In genomic region chr19:16532440-16533273, GRCh38 we compare ENCODE assay signal across 30 cellular contexts. TPM values are rescaled to one million over a fixed set of nuclear protein-coding genes. Genes with fewer than 3 reads are reported as not detected.
DNase-seq lines count a peak whose midpoint lies in the region; ATAC-seq, FAIRE-seq and TF ChIP-seq lines count a peak whose summit lies in the region.
"Had no signal": no experiment of that assay in that cellular context is flagged by ENCODE, and none has a peak within 500 bp of the region (broad histone marks: within the 10 kb centered on the region; RNA-seq: fewer than 3 reads in every experiment).

No MANE protein-coding gene starts in this region.

- no peak overlapping the region for H3K23ac ChIP-seq in IMR-90 (ENCODE audit: low read depth, low read length)

- H4K20me1 ChIP-seq in HepG2 (ENCODE audit: insufficient read depth, low read length) (peaks cover 10% of the 10 kb centered on the region; the same call in 1 of the 2 replicates), IMR-90 (ENCODE audit: insufficient read depth, low read length) (peaks cover 48% of the 10 kb centered on the region), neural progenitor cell (ENCODE audit: low read depth) (peaks cover 32% of the 10 kb centered on the region)

- POLR2A ChIA-PET in HepG2 (lab: Yijun Ruan, JAX) (no interaction called here), IMR-90 (lab: Charles Lee; ENCODE audit: unreplicated experiment) (no interaction called here)

- H2AK9ac ChIP-seq in IMR-90 (replicated peaks; ENCODE audit: low read depth, low read length, poor library complexity) = no peak overlapping the region

- H3K9me3 Mint-ChIP-seq in stimulated activated memory B cell treated with anti-CD40 and anti-IgM and Interleukin-4, amounts not matched to agents 10 μg/mL and 1 μg/mL and 100 μg/mL, for 72 hours = no peaks in the 10 kb centered on the region
- H3K9me3 Mint-ChIP-seq in natural killer cell (no peaks in the 10 kb centered on the region), neural progenitor cell (no peaks in the 10 kb centered on the region)
- H3K9me3 Mint-ChIP-seq: CD14-positive monocyte; CD4-positive, alpha-beta T cell; CD8-positive, alpha-beta memory T cell; H9; HFFc6 had no signal

- peaks cover 13 to 42% of the 10 kb centered on the region in 2 experiments for H3K79me1 ChIP-seq in IMR-90 (ENCODE audit: low read depth in 1 of 2, low read length in 2 of 2)

- in situ Hi-C loops in HepG2 (cut with HindIII; ENCODE audit: extremely low pct_ligation_motif_present, low pct_unique_long_range_greater_than_20kb) = no loop called here
- in situ Hi-C loops in IMR-90 (cut with MboI; ENCODE audit: low sequenced_read_pairs) = no loop called here

- no peak for ATAC-seq in HepG2
- ATAC-seq in right lobe of liver = no peak
- no peak for ATAC-seq in IMR-90 (ENCODE audit: low read depth)
- ATAC-seq in stimulated activated memory B cell treated with anti-CD40 and anti-IgM and Interleukin-4, amounts not matched to agents 10 μg/mL and 1 μg/mL and 100 μg/mL, for 72 hours = no peak
- no peak for ATAC-seq in natural killer cell
- ATAC-seq: A549, HCT116 had no signal

- H2AK5ac ChIP-seq in IMR-90 (ENCODE audit: low read depth, low read length) = no peak overlapping the region

- 98% methylated on average over 16 of the region's 49 CpGs for WGBS in HepG2 (ENCODE audit: low lambda C conversion rate)
- 96% methylated on average over 11 of the region's 49 CpGs for WGBS in right lobe of liver (ENCODE audit: insufficient coverage, low coverage, low lambda C conversion rate, missing lambda C conversion rate)
- 78% methylated on average over 39 of the region's 49 CpGs; no CpG with 5 or more reads in 1 of the 2 experiments for WGBS in IMR-90 (ENCODE audit: extremely low coverage in 2 of 2, insufficient read length in 1 of 2), 2 experiments

- intact Hi-C loops in HepG2 (cut with micrococcal nuclease; ENCODE audit: unreplicated experiment) (no loop called here), right lobe of liver (cut with DNase I) (no loop called here), IMR-90 (cut with micrococcal nuclease) (no loop called here), natural killer cell (cut with micrococcal nuclease) (no loop called here)

- no peak overlapping the region for H3K4ac ChIP-seq in IMR-90 (ENCODE audit: low read depth, low read length)

- H3K79me2 ChIP-seq in HepG2 (ENCODE audit: insufficient read depth, low read length) (peaks cover 15% of the 10 kb centered on the region), neural progenitor cell (ENCODE audit: low read depth) (peaks cover 22% of the 10 kb centered on the region)

- H2AFZ ChIP-seq in HepG2 (ENCODE audit: low read length) = no peak overlapping the region
- H2AFZ ChIP-seq in IMR-90 (replicated peaks; ENCODE audit: low read length, poor library complexity) = peak overlapping the region; percentile 23
- H2AFZ ChIP-seq in neural progenitor cell (replicated peaks) = no peak overlapping the region
- H2AFZ ChIP-seq: GM23248 had no signal

- H3K4me2 ChIP-seq in HepG2 (ENCODE audit: low read depth, low read length) (no peak overlapping the region), IMR-90 (ENCODE audit: low read depth, low read length) (no peak overlapping the region), neural progenitor cell (no peak overlapping the region)
- H3K4me2 ChIP-seq: A549; BLaER1 treated with 17β-estradiol and CSF1 and Interleukin-3, amounts not matched to agents 10 nM and 100 nM had no signal

- H3K4me1 ChIP-seq in HepG2 (ENCODE audit: insufficient read depth, low read length) (no peaks in the 10 kb centered on the region), right lobe of liver (peaks cover 0 to 2% (median 0%) of the 10 kb centered on the region in 4 donors), IMR-90 (ENCODE audit: control insufficient read depth, insufficient read depth, low read length) (no peaks in the 10 kb centered on the region), neural progenitor cell (no peaks in the 10 kb centered on the region)
- H3K4me1 ChIP-seq: A549, BE2C had no signal

- DNase-seq in HepG2 (ENCODE audit: low spot score) (no peak), right lobe of liver (no peak), IMR-90 (no peak), iPS-NIHi11 (ENCODE audit: low spot score) (peak; percentile 3), DMS53 (lab: John Stamatoyannopoulos, UW) (no peak), natural killer cell (no peak), neural progenitor cell (ENCODE audit: low spot score) (no peak)
- DNase-seq: 8988T; ACHN; AML-193; BE2C; CD4-positive, alpha-beta T cell; CD8-positive, alpha-beta memory T cell; DMS 273 treated with DMSO at 0.1 percent for 48 hours; DMS79 treated with DMSO at 0.1 percent for 48 hours; GF-D8; GM23248; H9; HFFc6 had no signal

- no peak overlapping the region for H4K8ac ChIP-seq in IMR-90 (ENCODE audit: low read depth in 2 of 2, low read length in 2 of 2)

- H4K91ac ChIP-seq in IMR-90 (ENCODE audit: insufficient read depth, low read depth, low read length) = no peak overlapping the region

- no peak overlapping the region for H2BK120ac ChIP-seq in IMR-90 (ENCODE audit: low read depth, low read length)

- H3K4me3 ChIP-seq in HepG2 (replicated peaks in 1 of 3; ENCODE audit: insufficient read depth in 1 of 3, low read depth in 2 of 3, low read length in 3 of 3) (no peak overlapping the region), right lobe of liver (no peak overlapping the region), IMR-90 (ENCODE audit: insufficient read depth, low read depth, low read length) (no peak overlapping the region), neural progenitor cell (no peak overlapping the region)
- H3K4me3 ChIP-seq: A549; BLaER1 treated with 17β-estradiol and CSF1 and Interleukin-3, amounts not matched to agents 10 nM and 100 nM; GM23248 had no signal

- peak overlapping the region; percentile 42 for H3K27ac Mint-ChIP-seq in stimulated activated memory B cell treated with anti-CD40 and anti-IgM and Interleukin-4, amounts not matched to agents 10 μg/mL and 1 μg/mL and 100 μg/mL, for 72 hours
- H3K27ac Mint-ChIP-seq in natural killer cell = no peak overlapping the region
- H3K27ac Mint-ChIP-seq in neural progenitor cell = no peak overlapping the region
- H3K27ac Mint-ChIP-seq: CD4-positive, alpha-beta T cell; CD8-positive, alpha-beta memory T cell; HFFc6 had no signal

- H3K56ac ChIP-seq in IMR-90 (ENCODE audit: extremely low read depth, insufficient read depth, low read length) = no peak overlapping the region

- H3K9me3 ChIP-seq in HepG2 (ENCODE audit: low read length) (no peaks in the 10 kb centered on the region), right lobe of liver (no peaks in the 10 kb centered on the region), IMR-90 (ENCODE audit: control insufficient read depth, insufficient read depth, low read length) (no peaks in the 10 kb centered on the region), neural progenitor cell (ENCODE audit: low read depth) (no peaks in the 10 kb centered on the region)
- H3K9me3 ChIP-seq: A549; BE2C; BLaER1 treated with 17β-estradiol and CSF1 and Interleukin-3, amounts not matched to agents 10 nM and 100 nM had no signal

- H3K4me3 Mint-ChIP-seq in stimulated activated memory B cell treated with anti-CD40 and anti-IgM and Interleukin-4, amounts not matched to agents 10 μg/mL and 1 μg/mL and 100 μg/mL, for 72 hours = no peak overlapping the region
- H3K4me3 Mint-ChIP-seq in natural killer cell = no peak overlapping the region
- H3K4me3 Mint-ChIP-seq in neural progenitor cell = no peak overlapping the region
- H3K4me3 Mint-ChIP-seq: CD14-positive monocyte; CD4-positive, alpha-beta T cell; CD8-positive, alpha-beta memory T cell; H9; HFFc6 had no signal

- no peaks in the 10 kb centered on the region for H3K27me3 Mint-ChIP-seq in stimulated activated memory B cell treated with anti-CD40 and anti-IgM and Interleukin-4, amounts not matched to agents 10 μg/mL and 1 μg/mL and 100 μg/mL, for 72 hours
- no peaks in the 10 kb centered on the region for H3K27me3 Mint-ChIP-seq in natural killer cell (ENCODE audit: low read depth in 2 of 2)
- H3K27me3 Mint-ChIP-seq in neural progenitor cell (ENCODE audit: insufficient read depth, low read depth) = peaks cover 2% of the 10 kb centered on the region
- H3K27me3 Mint-ChIP-seq: CD4-positive, alpha-beta T cell; CD8-positive, alpha-beta memory T cell had no signal

- H2BK20ac ChIP-seq in IMR-90 (ENCODE audit: low read depth, low read length) = no peak overlapping the region

- H3K9ac ChIP-seq in HepG2 (ENCODE audit: insufficient read depth, low read depth, low read length) (no peak overlapping the region), IMR-90 (ENCODE audit: low read depth, low read length) (no peak overlapping the region), neural progenitor cell (no peak overlapping the region)
- H3K9ac ChIP-seq: BLaER1 treated with 17β-estradiol and CSF1 and Interleukin-3, amounts not matched to agents 10 nM and 100 nM; GM23248 had no signal

- no peak for TF ChIP-seq RAD21 in HepG2 (CRISPR knock-in tag; IDR thresholded peaks at IDR 0.05)
- TF ChIP-seq RAD21 in IMR-90 (IDR thresholded peaks at IDR 0.05; ENCODE audit: low read length) = no peak

- BruUV-seq in HepG2 (replicated peaks; lab: Mats Ljungman, UMichigan) (no TSS peak), IMR-90 (replicated peaks; lab: Mats Ljungman, UMichigan) (no TSS peak)

- H3K14ac ChIP-seq in IMR-90 (replicated peaks; ENCODE audit: low read depth, low read length) = no peak overlapping the region

- FAIRE-seq in HepG2 (lab: Jason Lieb, UNC) = no peak
- FAIRE-seq: A549, D721Med, GM12892, GM19239, H1 had no signal

- H3K9me1 ChIP-seq in IMR-90 (ENCODE audit: insufficient read depth, low read length) = peaks cover 5% of the 10 kb centered on the region; the same call in 1 of the 2 replicates

- H3K27ac ChIP-seq in HepG2 (ENCODE audit: extremely low read length, insufficient read depth, low read length) (no peak overlapping the region), right lobe of liver (no peak overlapping the region), IMR-90 (ENCODE audit: insufficient read depth, low read length) (no peak overlapping the region), neural progenitor cell (no peak overlapping the region)
- H3K27ac ChIP-seq: A549; BLaER1 treated with 17β-estradiol and CSF1 and Interleukin-3, amounts not matched to agents 10 nM and 100 nM; GM23248 had no signal

- H3F3A ChIP-seq in neural progenitor cell (ENCODE audit: low read depth) = no peaks in the 10 kb centered on the region

- no peak overlapping the region for H2BK15ac ChIP-seq in IMR-90 (ENCODE audit: low read depth, low read length)

- H2BK5ac ChIP-seq in IMR-90 (ENCODE audit: low read depth, low read length, poor library complexity, severe bottlenecking) = no peak overlapping the region

- no peak overlapping the region for H3K18ac ChIP-seq in IMR-90 (ENCODE audit: low read depth, low read length)

- TF ChIP-seq POLR2A in HepG2 (IDR thresholded peaks at IDR 0.05; ENCODE audit: insufficient read depth in 1 of 2, low read depth in 2 of 2, low read length in 2 of 2) = no peak
- TF ChIP-seq POLR2A in right lobe of liver (IDR thresholded peaks at IDR 0.05) = no peak
- no peak for TF ChIP-seq POLR2A in IMR-90 (IDR thresholded peaks at IDR 0.05; ENCODE audit: low read depth, low read length)

- CTCF ChIA-PET in HepG2 (lab: Yijun Ruan, JAX; ENCODE audit: low intra/inter-chr PET ratio, low total read pairs) = no interaction called here
- CTCF ChIA-PET in IMR-90 (lab: Yijun Ruan, JAX) = interaction anchor here (0.5 kb wide), 1 partner anchor 17 kb away, joined by 4 read pairs; no protein-coding TSS in a partner anchor

- no peak overlapping the region for H4K5ac ChIP-seq in IMR-90 (ENCODE audit: low read depth, low read length)

- peaks cover 79% of the 10 kb centered on the region for H3K36me3 Mint-ChIP-seq in stimulated activated memory B cell treated with anti-CD40 and anti-IgM and Interleukin-4, amounts not matched to agents 10 μg/mL and 1 μg/mL and 100 μg/mL, for 72 hours
- H3K36me3 Mint-ChIP-seq in natural killer cell (no peaks in the 10 kb centered on the region), neural progenitor cell (peaks cover 24% of the 10 kb centered on the region)

- no peak for TF ChIP-seq EP300 in HepG2 (IDR thresholded peaks at IDR 0.05; ENCODE audit: low read depth in 2 of 2, low read length in 2 of 2)
- no peak for TF ChIP-seq EP300 in HepG2 (CRISPR knock-in tag; IDR thresholded peaks at IDR 0.05; ENCODE audit: borderline replicate concordance)

- peaks cover 51 to 96% of the 10 kb centered on the region in 2 experiments for H3K36me3 ChIP-seq in HepG2 (replicated peaks in 1 of 2; ENCODE audit: control insufficient read depth in 1 of 2, insufficient read depth in 2 of 2, low read length in 2 of 2)
- peaks cover 0 to 82% (median 50%) of the 10 kb centered on the region in 4 donors for H3K36me3 ChIP-seq in right lobe of liver
- peaks cover 88% of the 10 kb centered on the region for H3K36me3 ChIP-seq in IMR-90 (ENCODE audit: control insufficient read depth, insufficient read depth, low read length)
- H3K36me3 ChIP-seq in neural progenitor cell = no peaks in the 10 kb centered on the region

- no peaks in the 10 kb centered on the region for H3K27me3 ChIP-seq in HepG2 (ENCODE audit: control insufficient read depth in 1 of 2, insufficient read depth in 2 of 2, low read length in 2 of 2)
- no peaks in the 10 kb centered on the region for H3K27me3 ChIP-seq in right lobe of liver
- no peaks in the 10 kb centered on the region for H3K27me3 ChIP-seq in IMR-90 (ENCODE audit: control insufficient read depth, insufficient read depth, low read length)
- no peaks in the 10 kb centered on the region for H3K27me3 ChIP-seq in neural progenitor cell
- H3K27me3 ChIP-seq: BE2C; BLaER1 treated with 17β-estradiol and CSF1 and Interleukin-3, amounts not matched to agents 10 nM and 100 nM had no signal

- dilution Hi-C loops in IMR-90 (cut with HindIII; ENCODE audit: low sequenced_read_pairs, unreplicated experiment) = no loop called here

- H3K4me1 Mint-ChIP-seq in stimulated activated memory B cell treated with anti-CD40 and anti-IgM and Interleukin-4, amounts not matched to agents 10 μg/mL and 1 μg/mL and 100 μg/mL, for 72 hours = peaks cover 18% of the 10 kb centered on the region
- H3K4me1 Mint-ChIP-seq in natural killer cell (peaks cover 5 to 16% of the 10 kb centered on the region in 2 donors), neural progenitor cell (no peaks in the 10 kb centered on the region)
- H3K4me1 Mint-ChIP-seq: H9 had no signal

- TF ChIP-seq CTCF in HepG2 (CRISPR knock-in tag; IDR thresholded peaks at IDR 0.05) (no peak), right lobe of liver (IDR thresholded peaks at IDR 0.05) (no peak), IMR-90 (conservative IDR thresholded peaks at IDR 0.05; ENCODE audit: low read depth, low read length) (no peak), natural killer cell (IDR thresholded peaks at IDR 0.05) (no peak), neural progenitor cell (IDR thresholded peaks at IDR 0.05) (no peak)

RNA-seq across cellular contexts. Expression of gene CHERP, which starts 9.6 kb away (rescaled TPM):
- total RNA-seq in HepG2 (2016; rRNA removed; fragmentation: Illumina TruSeq; extraction: Trizol) (4.3 and 9.1 TPM in 2 replicates), right lobe of liver (10 to 100 TPM in 4 of 6 experiments, 1 to 10 TPM in 2; 6.8 to 26.2 (median 20.6) TPM), IMR-90 (2012; rRNA removed) (0.54 and 1.1 TPM in 2 replicates), natural killer cell (10 to 100 TPM; 46.5 to 70.8 (median 68.2) TPM), neural progenitor cell (ENCODE audit: low replicate concordance) (5.5 and 13.7 TPM in 2 replicates)
- total RNA-seq in HepG2 (2016; cell fraction: cytosol; rRNA removed; fragmentation: Illumina TruSeq; extraction: Trizol; ENCODE audit: low read depth) = 3.8 and 4.0 TPM in 2 replicates
- 6.0 and 7.4 TPM in 2 replicates for total RNA-seq in HepG2 (2016; cell fraction: insoluble cytoplasmic fraction; rRNA removed; fragmentation: Illumina TruSeq; extraction: Trizol)
- total RNA-seq in HepG2 (2016; cell fraction: membrane; rRNA removed; fragmentation: Illumina TruSeq; extraction: Trizol) = 5.5 and 6.1 TPM in 2 replicates
- total RNA-seq in HepG2 (2016; cell fraction: nucleus; rRNA removed; fragmentation: Illumina TruSeq; extraction: Trizol) = 8.1 and 13.9 TPM in 2 replicates
- polyA plus RNA-seq in HepG2 (2011; rRNA removed) (5.4 and 5.9 TPM in 2 replicates), IMR-90 (2012; rRNA removed) (13.5 and 15.6 TPM in 2 replicates)
- polyA plus RNA-seq in HepG2 (2011; cell fraction: cytosol; rRNA removed) = 2.9 and 3.2 TPM in 2 replicates
- 34.4 and 39.5 TPM in 2 replicates for polyA plus RNA-seq in HepG2 (2011; cell fraction: nucleus; rRNA removed)
- polyA plus RNA-seq in HepG2 (2012) = 20.4 and 25.1 TPM in 2 replicates
- polyA plus RNA-seq in HepG2 (2016; cell fraction: cytosol; fragmentation: Illumina TruSeq; extraction: Trizol; ENCODE audit: low read depth) = 2.1 and 2.2 TPM in 2 replicates
- 19.7 and 26.9 TPM in 2 replicates for polyA plus RNA-seq in HepG2 (2016; cell fraction: insoluble cytoplasmic fraction; fragmentation: Illumina TruSeq; extraction: Trizol; ENCODE audit: low read depth)
- 4.9 and 6.0 TPM in 2 replicates for polyA plus RNA-seq in HepG2 (2016; cell fraction: membrane; fragmentation: Illumina TruSeq; extraction: Trizol; ENCODE audit: low read depth)
- polyA plus RNA-seq in HepG2 (2016; cell fraction: nucleus; fragmentation: Illumina TruSeq; extraction: Trizol; ENCODE audit: insufficient read depth, low read depth) = 54.8 and 59.8 TPM in 2 replicates
- 10.1 and 16.3 TPM in 2 replicates for polyA minus RNA-seq in HepG2 (2011; rRNA and poly(A)+ RNA removed; ENCODE audit: low replicate concordance)
- polyA minus RNA-seq in HepG2 (2011; cell fraction: cytosol; rRNA and poly(A)+ RNA removed) = 7.1 and 9.3 TPM in 2 replicates
- 18.4 and 19.8 TPM in 2 replicates for polyA minus RNA-seq in HepG2 (2011; cell fraction: nucleus; rRNA and poly(A)+ RNA removed)
- 9.4 and 12.9 TPM in 2 replicates for polyA plus RNA-seq in IMR-90 (2012; cell fraction: cytosol; rRNA removed)
- 37.1 and 59.7 TPM in 2 replicates for polyA plus RNA-seq in IMR-90 (2012; cell fraction: nucleus; rRNA removed; ENCODE audit: low replicate concordance)

RNA-seq across cellular contexts. Expression of gene C19orf44, which starts 36.5 kb away (rescaled TPM):
- total RNA-seq in HepG2 (2016; rRNA removed; fragmentation: Illumina TruSeq; extraction: Trizol) = 3.6 and 4.3 TPM in 2 replicates
- 2.6 and 3.0 TPM in 2 replicates for total RNA-seq in HepG2 (2016; cell fraction: cytosol; rRNA removed; fragmentation: Illumina TruSeq; extraction: Trizol; ENCODE audit: low read depth)
- 2.7 and 3.1 TPM in 2 replicates for total RNA-seq in HepG2 (2016; cell fraction: insoluble cytoplasmic fraction; rRNA removed; fragmentation: Illumina TruSeq; extraction: Trizol)
- 1.9 and 2.2 TPM in 2 replicates for total RNA-seq in HepG2 (2016; cell fraction: membrane; rRNA removed; fragmentation: Illumina TruSeq; extraction: Trizol)
- 4.6 and 4.8 TPM in 2 replicates for total RNA-seq in HepG2 (2016; cell fraction: nucleus; rRNA removed; fragmentation: Illumina TruSeq; extraction: Trizol)
- 3.2 and 4.1 TPM in 2 replicates for polyA plus RNA-seq in HepG2 (2011; rRNA removed)
- polyA plus RNA-seq in HepG2 (2011; cell fraction: cytosol; rRNA removed) = 3.3 and 3.5 TPM in 2 replicates
- 10.6 and 11.2 TPM in 2 replicates for polyA plus RNA-seq in HepG2 (2011; cell fraction: nucleus; rRNA removed)
- polyA plus RNA-seq in HepG2 (2012) = 3.4 and 5.4 TPM in 2 replicates
- polyA plus RNA-seq in HepG2 (2016; cell fraction: cytosol; fragmentation: Illumina TruSeq; extraction: Trizol; ENCODE audit: low read depth) = 0.60 and 0.90 TPM in 2 replicates
- 3.6 and 4.3 TPM in 2 replicates for polyA plus RNA-seq in HepG2 (2016; cell fraction: insoluble cytoplasmic fraction; fragmentation: Illumina TruSeq; extraction: Trizol; ENCODE audit: low read depth)
- 1.5 TPM in 2 replicates for polyA plus RNA-seq in HepG2 (2016; cell fraction: membrane; fragmentation: Illumina TruSeq; extraction: Trizol; ENCODE audit: low read depth)
- polyA plus RNA-seq in HepG2 (2016; cell fraction: nucleus; fragmentation: Illumina TruSeq; extraction: Trizol; ENCODE audit: insufficient read depth, low read depth) = 10.2 and 12.1 TPM in 2 replicates
- 2.9 and 3.4 TPM in 2 replicates for polyA minus RNA-seq in HepG2 (2011; rRNA and poly(A)+ RNA removed; ENCODE audit: low replicate concordance)
- polyA minus RNA-seq in HepG2 (2011; cell fraction: cytosol; rRNA and poly(A)+ RNA removed) = 2.4 and 4.4 TPM in 2 replicates
- polyA minus RNA-seq in HepG2 (2011; cell fraction: nucleus; rRNA and poly(A)+ RNA removed) = 6.7 and 8.1 TPM in 2 replicates
- 1 to 10 TPM; 1.8 to 4.3 (median 2.5) TPM for total RNA-seq in right lobe of liver
- 1.4 and 1.7 TPM in 2 replicates for total RNA-seq in IMR-90 (2012; rRNA removed)
- polyA plus RNA-seq in IMR-90 (2012; rRNA removed) = 3.8 and 4.1 TPM in 2 replicates
- polyA plus RNA-seq in IMR-90 (2012; cell fraction: cytosol; rRNA removed) = 1.8 and 3.0 TPM in 2 replicates
- polyA plus RNA-seq in IMR-90 (2012; cell fraction: nucleus; rRNA removed; ENCODE audit: low replicate concordance) = 8.5 and 9.5 TPM in 2 replicates
- 1 to 10 TPM; 1.2 to 2.8 (median 1.4) TPM for total RNA-seq in natural killer cell
- 10.9 and 13.2 TPM in 2 replicates for total RNA-seq in neural progenitor cell (ENCODE audit: low replicate concordance)

RNA-seq across cellular contexts. Expression of gene CALR3, which starts 36.7 kb away (rescaled TPM):
- total RNA-seq in HepG2 (2016; rRNA removed; fragmentation: Illumina TruSeq; extraction: Trizol) = not detected in 2 replicates
- not detected in 2 replicates for total RNA-seq in HepG2 (2016; cell fraction: cytosol; rRNA removed; fragmentation: Illumina TruSeq; extraction: Trizol; ENCODE audit: low read depth)
- total RNA-seq in HepG2 (2016; cell fraction: insoluble cytoplasmic fraction; rRNA removed; fragmentation: Illumina TruSeq; extraction: Trizol) = not detected in 2 replicates
- total RNA-seq in HepG2 (2016; cell fraction: membrane; rRNA removed; fragmentation: Illumina TruSeq; extraction: Trizol) = not detected in 2 replicates
- total RNA-seq in HepG2 (2016; cell fraction: nucleus; rRNA removed; fragmentation: Illumina TruSeq; extraction: Trizol) = not detected in 2 replicates
- polyA plus RNA-seq in HepG2 (2011; rRNA removed) = not detected in 2 replicates
- polyA plus RNA-seq in HepG2 (2011; cell fraction: cytosol; rRNA removed) = not detected in 2 replicates
- polyA plus RNA-seq in HepG2 (2011; cell fraction: nucleus; rRNA removed) = not detected in 2 replicates
- 0.16 TPM in 1 of 2 replicates, not detected in the other for polyA plus RNA-seq in HepG2 (2012)
- not detected in 2 replicates for polyA plus RNA-seq in HepG2 (2016; cell fraction: cytosol; fragmentation: Illumina TruSeq; extraction: Trizol; ENCODE audit: low read depth)
- not detected in 2 replicates for polyA plus RNA-seq in HepG2 (2016; cell fraction: insoluble cytoplasmic fraction; fragmentation: Illumina TruSeq; extraction: Trizol; ENCODE audit: low read depth)
- not detected in 2 replicates for polyA plus RNA-seq in HepG2 (2016; cell fraction: membrane; fragmentation: Illumina TruSeq; extraction: Trizol; ENCODE audit: low read depth)
- polyA plus RNA-seq in HepG2 (2016; cell fraction: nucleus; fragmentation: Illumina TruSeq; extraction: Trizol; ENCODE audit: insufficient read depth, low read depth) = not detected in 2 replicates
- not detected in 2 replicates for polyA minus RNA-seq in HepG2 (2011; rRNA and poly(A)+ RNA removed; ENCODE audit: low replicate concordance)
- not detected in 2 replicates for polyA minus RNA-seq in HepG2 (2011; cell fraction: cytosol; rRNA and poly(A)+ RNA removed)
- polyA minus RNA-seq in HepG2 (2011; cell fraction: nucleus; rRNA and poly(A)+ RNA removed) = not detected in 2 replicates
- total RNA-seq in right lobe of liver = not detected
- not detected in 2 replicates for total RNA-seq in IMR-90 (2012; rRNA removed)
- polyA plus RNA-seq in IMR-90 (2012; rRNA removed) = not detected in 2 replicates
- not detected in 2 replicates for polyA plus RNA-seq in IMR-90 (2012; cell fraction: cytosol; rRNA removed)
- polyA plus RNA-seq in IMR-90 (2012; cell fraction: nucleus; rRNA removed; ENCODE audit: low replicate concordance) = 0.06 TPM in 1 of 2 replicates, not detected in the other
- total RNA-seq in natural killer cell = not detected
- total RNA-seq in neural progenitor cell (ENCODE audit: low replicate concordance) = 0.09 and 2.0 TPM in 2 replicates
- total RNA-seq: CD4-positive, alpha-beta T cell; CD8-positive, alpha-beta memory T cell; Daoy; G401; GM23248; HFFc6 had no signal
- polyA plus RNA-seq: CD14-positive monocyte; CD8-positive, alpha-beta memory T cell; GM23248 had no signal

RNA-seq across cellular contexts. Expression of gene SLC35E1, which starts 39.6 kb away (rescaled TPM):
- 17.2 and 21.2 TPM in 2 replicates for total RNA-seq in HepG2 (2016; rRNA removed; fragmentation: Illumina TruSeq; extraction: Trizol)
- total RNA-seq in HepG2 (2016; cell fraction: cytosol; rRNA removed; fragmentation: Illumina TruSeq; extraction: Trizol; ENCODE audit: low read depth) = 6.0 and 7.6 TPM in 2 replicates
- 15.6 and 20.2 TPM in 2 replicates for total RNA-seq in HepG2 (2016; cell fraction: insoluble cytoplasmic fraction; rRNA removed; fragmentation: Illumina TruSeq; extraction: Trizol)
- total RNA-seq in HepG2 (2016; cell fraction: membrane; rRNA removed; fragmentation: Illumina TruSeq; extraction: Trizol) = 18.9 and 19.7 TPM in 2 replicates
- 18.5 and 21.4 TPM in 2 replicates for total RNA-seq in HepG2 (2016; cell fraction: nucleus; rRNA removed; fragmentation: Illumina TruSeq; extraction: Trizol)
- 46.5 and 48.0 TPM in 2 replicates for polyA plus RNA-seq in HepG2 (2011; rRNA removed)
- 31.6 and 37.8 TPM in 2 replicates for polyA plus RNA-seq in HepG2 (2011; cell fraction: cytosol; rRNA removed)
- polyA plus RNA-seq in HepG2 (2011; cell fraction: nucleus; rRNA removed) = 26.3 and 38.8 TPM in 2 replicates
- polyA plus RNA-seq in HepG2 (2012) = 25.6 and 26.5 TPM in 2 replicates
- 5.7 and 6.3 TPM in 2 replicates for polyA plus RNA-seq in HepG2 (2016; cell fraction: cytosol; fragmentation: Illumina TruSeq; extraction: Trizol; ENCODE audit: low read depth)
- polyA plus RNA-seq in HepG2 (2016; cell fraction: insoluble cytoplasmic fraction; fragmentation: Illumina TruSeq; extraction: Trizol; ENCODE audit: low read depth) = 16.1 and 22.5 TPM in 2 replicates
- 20.6 and 22.2 TPM in 2 replicates for polyA plus RNA-seq in HepG2 (2016; cell fraction: membrane; fragmentation: Illumina TruSeq; extraction: Trizol; ENCODE audit: low read depth)
- 45.9 and 46.6 TPM in 2 replicates for polyA plus RNA-seq in HepG2 (2016; cell fraction: nucleus; fragmentation: Illumina TruSeq; extraction: Trizol; ENCODE audit: insufficient read depth, low read depth)
- 181 and 185 TPM in 2 replicates for polyA minus RNA-seq in HepG2 (2011; rRNA and poly(A)+ RNA removed; ENCODE audit: low replicate concordance)
- polyA minus RNA-seq in HepG2 (2011; cell fraction: cytosol; rRNA and poly(A)+ RNA removed) = 33.0 and 39.5 TPM in 2 replicates
- polyA minus RNA-seq in HepG2 (2011; cell fraction: nucleus; rRNA and poly(A)+ RNA removed) = 24.8 and 31.7 TPM in 2 replicates
- 10 to 100 TPM; 17.2 to 27.4 (median 20.1) TPM for total RNA-seq in right lobe of liver
- total RNA-seq in IMR-90 (2012; rRNA removed) = 22.6 and 25.8 TPM in 2 replicates
- 38.0 and 46.7 TPM in 2 replicates for polyA plus RNA-seq in IMR-90 (2012; rRNA removed)
- 18.1 and 27.8 TPM in 2 replicates for polyA plus RNA-seq in IMR-90 (2012; cell fraction: cytosol; rRNA removed)
- 33.2 and 71.8 TPM in 2 replicates for polyA plus RNA-seq in IMR-90 (2012; cell fraction: nucleus; rRNA removed; ENCODE audit: low replicate concordance)
- 10 to 100 TPM; 53.2 to 55.5 (median 54.2) TPM for total RNA-seq in natural killer cell
- total RNA-seq in neural progenitor cell (ENCODE audit: low replicate concordance) = 16.4 and 24.8 TPM in 2 replicates
